ENCODE assay signal across 8 cellular contexts in the genomic region with DNA sequence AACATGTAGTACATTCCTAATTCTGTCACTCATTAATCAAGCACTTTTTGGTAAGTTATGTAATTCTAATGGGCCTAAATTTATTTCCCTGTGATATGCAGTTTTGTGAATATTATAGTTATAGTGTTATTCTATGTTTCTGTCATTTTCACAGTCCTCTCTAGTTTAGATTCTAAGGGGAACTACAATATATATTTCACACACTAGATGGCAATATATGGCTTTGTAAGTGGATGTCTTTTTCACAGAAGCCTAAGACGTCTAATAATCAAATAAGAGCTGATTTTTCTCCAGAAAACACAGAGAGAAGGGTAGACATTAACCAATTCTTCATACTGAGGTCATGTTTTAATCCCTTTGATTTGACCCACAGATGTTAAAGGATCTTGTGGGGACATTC. TPM values are rescaled to one million over a fixed set of nuclear protein-coding genes. Genes with fewer than 3 reads are reported as not detected.
DNase-seq lines count a peak whose midpoint lies in the region; ATAC-seq and TF ChIP-seq lines count a peak whose summit lies in the region.

No MANE protein-coding gene starts in this region.

- no peak overlapping the region for H2BK5ac ChIP-seq in neuronal stem cell (ENCODE audit: low read length)

- H3K9ac ChIP-seq in neuronal stem cell (ENCODE audit: low read depth, low read length, poor library complexity) = no peak overlapping the region

- no peak overlapping the region for H2AFZ ChIP-seq in neuronal stem cell (ENCODE audit: low read length)

- peak; percentile 70 for ATAC-seq in GM21825 (IDR thresholded peaks at IDR 0.05; ENCODE audit: unreplicated experiment)
- peak; percentile 37 for ATAC-seq in foreskin keratinocyte

- no peak for TF ChIP-seq EP300 in transverse colon (IDR thresholded peaks at IDR 0.05; ENCODE audit: low read depth)

- no peak overlapping the region for H3K4ac ChIP-seq in neuronal stem cell (ENCODE audit: low read length)

- no peak overlapping the region for H4K91ac ChIP-seq in neuronal stem cell (ENCODE audit: low read depth, low read length, poor library complexity)

- no peak overlapping the region for H2BK15ac ChIP-seq in neuronal stem cell (ENCODE audit: low read length)

- peaks cover 10% of the 10 kb centered on the region for H3K4me1 ChIP-seq in foreskin keratinocyte
- no peaks in the 10 kb centered on the region for H3K4me1 ChIP-seq in transverse colon
- no peaks in the 10 kb centered on the region for H3K4me1 ChIP-seq in thyroid gland
- H3K4me1 ChIP-seq in neuronal stem cell (ENCODE audit: control insufficient read depth in 2 of 2, insufficient read depth in 1 of 2, low read depth in 1 of 2, low read length in 2 of 2) = no peaks in the 10 kb centered on the region

- H3K27me3 ChIP-seq in foreskin keratinocyte (no peaks in the 10 kb centered on the region), transverse colon (no peaks in the 10 kb centered on the region), thyroid gland (no peaks in the 10 kb centered on the region), neuronal stem cell (ENCODE audit: control insufficient read depth in 3 of 3, insufficient read depth in 3 of 3, low read depth in 1 of 3, low read length in 3 of 3) (no peaks in the 10 kb centered on the region)

- H2BK120ac ChIP-seq in neuronal stem cell (ENCODE audit: low read depth, low read length) = no peak overlapping the region

- no peaks in the 10 kb centered on the region for H3K79me1 ChIP-seq in neuronal stem cell (ENCODE audit: low read depth, low read length)

- H3K4me2 ChIP-seq in neuronal stem cell (ENCODE audit: insufficient read depth, low read length, poor library complexity, severe bottlenecking) = no peak overlapping the region

- TF ChIP-seq POLR2A in transverse colon (IDR thresholded peaks at IDR 0.05) (no peak), thyroid gland (IDR thresholded peaks at IDR 0.05) (no peak)

- H3K4me3 ChIP-seq in AG10803 (ENCODE audit: low read length) (no peak overlapping the region), transverse colon (no peak overlapping the region), thyroid gland (replicated peaks in 1 of 3) (no peak overlapping the region), neuronal stem cell (ENCODE audit: low read length in 2 of 2) (no peak overlapping the region)

- H4K8ac ChIP-seq in neuronal stem cell (ENCODE audit: low read depth, low read length) = no peak overlapping the region

- intact Hi-C loops in transverse colon (cut with DNase I; ENCODE audit: low total_unique reads) = no loop called here
- intact Hi-C loops in thyroid gland (cut with DNase I) = no loop called here

- H3K27ac ChIP-seq in foreskin keratinocyte (no peak overlapping the region), transverse colon (no peak overlapping the region), thyroid gland (no peak overlapping the region), neuronal stem cell (replicated peaks; ENCODE audit: low read length) (no peak overlapping the region)

- no peak overlapping the region for H2BK12ac ChIP-seq in neuronal stem cell (ENCODE audit: low read length)

- no peak overlapping the region for H2AK5ac ChIP-seq in neuronal stem cell (ENCODE audit: low read depth, low read length)

- H3K9me3 ChIP-seq in transverse colon (no peaks in the 10 kb centered on the region), thyroid gland (no peaks in the 10 kb centered on the region), neuronal stem cell (replicated peaks in 1 of 2; ENCODE audit: control insufficient read depth in 2 of 2, insufficient read depth in 1 of 2, low read depth in 1 of 2, low read length in 2 of 2) (no peaks in the 10 kb centered on the region)

- H3K18ac ChIP-seq in neuronal stem cell (ENCODE audit: low read length) = no peak overlapping the region

- no peak overlapping the region for H3K14ac ChIP-seq in neuronal stem cell (ENCODE audit: low read length)

- no peak overlapping the region for H3K23ac ChIP-seq in neuronal stem cell (ENCODE audit: low read depth, low read length, poor library complexity)

- 0 to 6% methylated on average over 1 of the region's 1 CpG for WGBS in transverse colon (ENCODE audit: low coverage in 1 of 2), 2 donors
- 26 to 31% methylated on average over 1 of the region's 1 CpG for whole genome bisulfite sequencing in thyroid gland, 2 donors
- no CpG with 5 or more reads among the region's 1 CpG for WGBS in neuronal stem cell (ENCODE audit: extremely low coverage in 2 of 2, insufficient read length in 2 of 2, insufficient replicate concordance in 1 of 2), 2 donors

- no peaks in the 10 kb centered on the region for H3K36me3 ChIP-seq in transverse colon
- H3K36me3 ChIP-seq in thyroid gland = no peaks in the 10 kb centered on the region
- H3K36me3 ChIP-seq in neuronal stem cell (replicated peaks in 1 of 2; ENCODE audit: control insufficient read depth in 2 of 2, insufficient read depth in 2 of 2, low read length in 2 of 2) = no peaks in the 10 kb centered on the region

- TF ChIP-seq CTCF in AG10803 (conservative IDR thresholded peaks at IDR 0.05; ENCODE audit: low read length) = peak; percentile 63
- TF ChIP-seq CTCF in foreskin keratinocyte (conservative IDR thresholded peaks at IDR 0.05) = peak; percentile 76
- TF ChIP-seq CTCF in transverse colon (IDR thresholded peaks at IDR 0.05) = peak; percentile 16 to 33 (median 22)
- TF ChIP-seq CTCF in thyroid gland (IDR thresholded peaks at IDR 0.05) = peak in 2 of 6 experiments; percentile 12 to 19

- in situ Hi-C loops in transverse colon (cut with MboI; ENCODE audit: low pct_ligation_motif_present in 1 of 4, low pct_unique_long_range_greater_than_20kb in 1 of 4, low sequenced_read_pairs in 3 of 4) = loop anchor here in 2 of 4 donors (10.0 to 25.0 kb wide), 2 partner anchors 247 to 370 kb away; partner anchors contain the start of gene LIPM (in 1 of the 2)

- peak; percentile 42 for DNase-seq in AG10803 (ENCODE audit: low read depth)
- peak; percentile 2 for DNase-seq in SIG-M5 (lab: John Stamatoyannopoulos, UW)
- peak in 1 of 2 donors; percentile 41 for DNase-seq in foreskin keratinocyte
- no peak for DNase-seq in transverse colon
- DNase-seq in thyroid gland = no peak
- DNase-seq in HuH-7 (ENCODE audit: low spot score) = no peak
- DNase-seq in neuronal stem cell (ENCODE audit: low spot score) = no peak

RNA-seq across cellular contexts. Expression of gene RNLS, which starts 18.0 kb away (rescaled TPM):
- total RNA-seq in foreskin keratinocyte (5.8 and 6.0 TPM in 2 replicates), transverse colon (10 to 100 TPM in 3 of 4 donors, 1 to 10 TPM in 1; 2.4 to 78.2 (median 28.9) TPM), thyroid gland (10 to 100 TPM; 10.6 to 38.7 (median 28.2) TPM)
- polyA plus RNA-seq in foreskin keratinocyte = 5.0 and 5.3 TPM in 2 replicates
- polyA plus RNA-seq in neuronal stem cell (2013, experiment 1 of 2) = 7.2 TPM
- 6.8 TPM for polyA plus RNA-seq in neuronal stem cell (2013, experiment 2 of 2)

RNA-seq across cellular contexts. Expression of gene LIPJ, which starts 21.5 kb away (rescaled TPM):
- not detected in 2 replicates for total RNA-seq in foreskin keratinocyte
- not detected in 2 replicates for polyA plus RNA-seq in foreskin keratinocyte
- under 1 TPM in 1 of 4 donors, not detected in 3; 0.14 TPM for total RNA-seq in transverse colon
- total RNA-seq in thyroid gland = 1 to 10 TPM in 2 of 4 donors, under 1 TPM in 1, not detected in 1; 0.83 to 3.4 (median 2.3) TPM
- polyA plus RNA-seq in neuronal stem cell (2013, experiment 1 of 2) = 0.04 TPM
- 0.04 TPM for polyA plus RNA-seq in neuronal stem cell (2013, experiment 2 of 2)

Comparison
In these comparisons a context has a peak if more than half of its experiments do, and no peak if none do; other contexts are left out.
1. DNase-seq: peak in AG10803 (single experiment) and SIG-M5 (single experiment); none in transverse colon (single experiment), thyroid gland (0 of 2), HuH-7 (single experiment) and neuronal stem cell (single experiment).